ENCODE assay signal across 8 cellular contexts in the genomic region with DNA sequence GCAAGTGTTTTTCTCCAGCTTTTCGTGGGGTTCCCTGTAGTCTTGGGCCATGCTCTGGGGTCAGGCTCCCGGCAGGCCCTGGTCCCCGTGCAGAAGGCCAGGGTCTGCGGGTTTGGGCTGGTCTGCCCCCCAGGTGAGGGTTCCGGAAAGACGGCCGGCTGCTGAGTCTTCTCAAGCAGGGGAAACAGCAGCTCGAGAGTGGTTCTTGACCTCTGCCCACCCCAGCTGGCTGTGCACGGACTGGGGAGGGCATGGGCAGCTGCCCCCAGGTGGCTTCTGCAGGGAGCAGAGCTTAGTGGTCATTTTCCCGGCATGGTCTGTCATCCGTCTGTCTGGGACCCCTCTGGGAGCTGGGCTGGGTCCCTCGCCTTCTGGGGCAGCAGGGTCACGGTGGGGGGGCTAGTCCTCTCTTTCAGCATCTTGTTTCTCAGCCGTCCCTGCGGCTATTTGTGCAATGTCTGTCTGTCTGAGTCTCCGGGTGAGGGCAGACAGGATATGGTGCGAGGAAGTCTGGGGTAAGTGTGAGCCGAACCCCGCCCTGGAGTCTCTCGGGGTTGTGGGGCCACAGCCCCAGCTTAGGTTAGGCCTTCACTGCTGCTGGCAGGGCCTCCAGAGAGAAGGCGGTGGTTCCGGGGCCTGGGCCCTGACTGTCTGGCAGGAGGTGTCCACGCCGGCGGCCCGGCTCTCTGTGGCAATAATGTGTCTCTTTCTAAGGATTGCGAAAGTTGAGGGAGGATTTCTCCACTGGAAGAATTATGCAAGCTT. TPM values are rescaled to one million over a fixed set of nuclear protein-coding genes. Genes with fewer than 3 reads are reported as not detected.
DNase-seq lines count a peak whose midpoint lies in the region; ATAC-seq, FAIRE-seq and TF ChIP-seq lines count a peak whose summit lies in the region.

No MANE protein-coding gene starts in this region.

- peak overlapping the region; percentile 90 to 95 (median 94) for H3K27ac Mint-ChIP-seq in CD14-positive monocyte
- H3K27ac Mint-ChIP-seq in activated CD8-positive, alpha-beta memory T cell treated with anti-CD3 and anti-CD28 coated beads, Interleukin-2, amount 10 ng/mL, durations not matched to agents 7 days and 5 days: peak overlapping the region; percentile 90

- H3K27me3 ChIP-seq in endothelial cell of umbilical vein (ENCODE audit: control insufficient read depth in 2 of 2, insufficient read depth in 2 of 2, low read length in 2 of 2): no peaks in the 10 kb centered on the region
- no peaks in the 10 kb centered on the region for H3K27me3 ChIP-seq in muscle layer of duodenum (ENCODE audit: low read depth, low read length)
- H3K27me3 ChIP-seq in stomach: no peaks in the 10 kb centered on the region

- peak; percentile 80 for FAIRE-seq in endothelial cell of umbilical vein (lab: Jason Lieb, UNC)

- TF ChIP-seq CTCF in CD14-positive monocyte (IDR thresholded peaks at IDR 0.05) (no peak), endothelial cell of umbilical vein (IDR thresholded peaks at IDR 0.05; ENCODE audit: extremely low read depth in 1 of 2, insufficient read depth in 1 of 2, low read depth in 1 of 2, low read length in 2 of 2) (peak in 1 of 2 donors; percentile 9), stomach (IDR thresholded peaks at IDR 0.05) (no peak)

- dilution Hi-C loops in endothelial cell of umbilical vein (cut with MboI; ENCODE audit: extremely low pct_ligation_motif_present, low sequenced_read_pairs): no loop called here

- H3K79me2 ChIP-seq in endothelial cell of umbilical vein (ENCODE audit: control insufficient read depth, insufficient read depth, low read length): peaks cover 99% of the 10 kb centered on the region

- H3K9ac ChIP-seq in endothelial cell of umbilical vein (replicated peaks; ENCODE audit: extremely low read depth, insufficient read depth, low read length): peak overlapping the region; percentile 18

- ATAC-seq in activated CD8-positive, alpha-beta memory T cell treated with anti-CD3 and anti-CD28 coated beads, Interleukin-2, amount 10 ng/mL, durations not matched to agents 7 days and 5 days: peak; percentile 73

- CTCF ChIA-PET in activated CD8-positive, alpha-beta memory T cell treated with anti-CD3 and anti-CD28 coated beads, Interleukin-2, amount 10 ng/mL, durations not matched to agents 7 days and 5 days (lab: Charles Lee): interaction anchor here (0.6 to 4.0 kb wide), 12 partner anchors 22 to 1195 kb away, joined by 3 to 17 read pairs (median 7); a partner anchor contains a TSS
- CTCF ChIA-PET in endothelial cell of umbilical vein (lab: Charles Lee): interaction anchor here (0.6 to 5.4 kb wide), 10 partner anchors 12 to 148 kb away, joined by 3 to 51 read pairs (median 4); a partner anchor contains a TSS

- peaks cover 0 to 3% of the 10 kb centered on the region in 2 experiments for H3K36me3 ChIP-seq in endothelial cell of umbilical vein (ENCODE audit: control insufficient read depth in 2 of 2, extremely low read depth in 1 of 2, insufficient read depth in 2 of 2, low read length in 2 of 2)
- no peaks in the 10 kb centered on the region for H3K36me3 ChIP-seq in muscle layer of duodenum (ENCODE audit: control insufficient read depth in 1 of 2, insufficient read depth in 2 of 2, low read length in 2 of 2)
- no peaks in the 10 kb centered on the region for H3K36me3 ChIP-seq in stomach

- no peak overlapping the region for H2AFZ ChIP-seq in endothelial cell of umbilical vein (ENCODE audit: low read depth, low read length)

- H3K9me3 ChIP-seq in endothelial cell of umbilical vein (replicated peaks; ENCODE audit: control insufficient read depth, insufficient read depth, low read length) (no peaks in the 10 kb centered on the region), muscle layer of duodenum (ENCODE audit: control insufficient read depth in 1 of 2, low read length in 2 of 2) (no peaks in the 10 kb centered on the region), stomach (no peaks in the 10 kb centered on the region)

- POLR2A ChIA-PET in endothelial cell of umbilical vein (lab: Charles Lee): no interaction called here

- no peak for TF ChIP-seq RAD21 in Ishikawa (IDR thresholded peaks at IDR 0.05; ENCODE audit: low read depth)

- no peak for TF ChIP-seq POLR2A in endothelial cell of umbilical vein (IDR thresholded peaks at IDR 0.05; ENCODE audit: low read depth, low read length)
- no peak for TF ChIP-seq POLR2A in stomach (IDR thresholded peaks at IDR 0.05)

- H3K4me3 Mint-ChIP-seq in CD14-positive monocyte: peak overlapping the region; percentile 83 to 100
- peak overlapping the region; percentile 70 for H3K4me3 Mint-ChIP-seq in activated CD8-positive, alpha-beta memory T cell treated with anti-CD3 and anti-CD28 coated beads, Interleukin-2, amount 10 ng/mL, durations not matched to agents 7 days and 5 days

- TF ChIP-seq EP300 in Ishikawa (IDR thresholded peaks at IDR 0.05; ENCODE audit: borderline replicate concordance) (no peak), stomach (IDR thresholded peaks at IDR 0.05) (no peak)

- H3K27ac ChIP-seq in endothelial cell of umbilical vein (ENCODE audit: insufficient read depth, low read depth, low read length) (peak overlapping the region; percentile 46), muscle layer of duodenum (ENCODE audit: low read length) (peak overlapping the region; percentile 56), stomach (peak overlapping the region; percentile 67 to 92 (median 87))

- 11 to 32% (median 24%) methylated on average over 16 to 27 of the region's 27 CpGs for whole genome bisulfite sequencing in stomach, 5 donors

- peak; percentile 99 for DNase-seq in CD14-positive monocyte (ENCODE audit: low spot score)
- peak; percentile 91 for DNase-seq in activated CD8-positive, alpha-beta memory T cell treated with anti-CD3 and anti-CD28 coated beads, Interleukin-2, amount 10 ng/mL, durations not matched to agents 7 days and 5 days
- peak; percentile 47 for DNase-seq in endothelial cell of umbilical vein (ENCODE audit: low read depth, low spot score)
- peak; percentile 77 for DNase-seq in stomach
- DNase-seq in DMS79 (lab: John Stamatoyannopoulos, UW): no peak
- DNase-seq in NCI-H1417 treated with DMSO at 0.1 percent for 48 hours (lab: John Stamatoyannopoulos, UW): no peak

- intact Hi-C loops in CD14-positive monocyte (cut with micrococcal nuclease) (loop anchor here in 1 of 2 donors (2.0 kb wide), 2 partner anchors 21 to 67 kb away; no protein-coding TSS in a partner anchor), endothelial cell of umbilical vein (cut with micrococcal nuclease) (loop anchor here (1.0 to 2.0 kb wide), 2 partner anchors 29 to 147 kb away; no protein-coding TSS in a partner anchor), stomach (cut with DNase I; ENCODE audit: low total_unique reads) (no loop called here)

- H3K4me2 ChIP-seq in endothelial cell of umbilical vein (ENCODE audit: insufficient read depth, low read length): peak overlapping the region; percentile 62

- H3K4me3 ChIP-seq in endothelial cell of umbilical vein (replicated peaks in 1 of 3; ENCODE audit: insufficient read depth in 1 of 3, low read depth in 1 of 3, low read length in 3 of 3) (peak overlapping the region in 2 of 3 experiments; percentile 0 to 10), muscle layer of duodenum (ENCODE audit: low read depth in 1 of 2, low read length in 2 of 2) (peak overlapping the region; percentile 50 to 90), stomach (peak overlapping the region; percentile 12 to 71 (median 45))

- H3K36me3 Mint-ChIP-seq in CD14-positive monocyte: peaks cover 27 to 44% of the 10 kb centered on the region in 2 donors
- peaks cover 10% of the 10 kb centered on the region for H3K36me3 Mint-ChIP-seq in activated CD8-positive, alpha-beta memory T cell treated with anti-CD3 and anti-CD28 coated beads, Interleukin-2, amount 10 ng/mL, durations not matched to agents 7 days and 5 days

- peaks cover under 1 to 16% (median 2%) of the 10 kb centered on the region in 3 donors for H3K27me3 Mint-ChIP-seq in CD14-positive monocyte (ENCODE audit: low read depth in 3 of 3)
- H3K27me3 Mint-ChIP-seq in activated CD8-positive, alpha-beta memory T cell treated with anti-CD3 and anti-CD28 coated beads, Interleukin-2, amount 10 ng/mL, durations not matched to agents 7 days and 5 days: no peaks in the 10 kb centered on the region

- H3K4me1 ChIP-seq in endothelial cell of umbilical vein (ENCODE audit: control insufficient read depth, extremely low read depth, insufficient read depth, low read length): peaks cover 40% of the 10 kb centered on the region
- H3K4me1 ChIP-seq in muscle layer of duodenum (ENCODE audit: control insufficient read depth in 1 of 2, insufficient read depth in 2 of 2, low read length in 2 of 2): peaks cover 27 to 82% of the 10 kb centered on the region in 2 donors
- peaks cover 99 to 100% (median 100%) of the 10 kb centered on the region in 4 donors for H3K4me1 ChIP-seq in stomach

- no peaks in the 10 kb centered on the region for H3K9me1 ChIP-seq in endothelial cell of umbilical vein (replicated peaks; ENCODE audit: control insufficient read depth, extremely low read depth, insufficient read depth, low read length)

- H3K9me3 Mint-ChIP-seq in CD14-positive monocyte: peaks cover 0 to 5% (median 0%) of the 10 kb centered on the region in 7 donors
- H3K9me3 Mint-ChIP-seq in activated CD8-positive, alpha-beta memory T cell treated with anti-CD3 and anti-CD28 coated beads, Interleukin-2, amount 10 ng/mL, durations not matched to agents 7 days and 5 days (ENCODE audit: low read depth): no peaks in the 10 kb centered on the region

- no peaks in the 10 kb centered on the region for H4K20me1 ChIP-seq in endothelial cell of umbilical vein (replicated peaks; ENCODE audit: control insufficient read depth, extremely low read depth, insufficient read depth, low read length)

- BruUV-seq in endothelial cell of umbilical vein (replicated peaks; lab: Mats Ljungman, UMichigan): no TSS peak

- H3K4me1 Mint-ChIP-seq in CD14-positive monocyte: peaks cover 85% of the 10 kb centered on the region
- peaks cover 70% of the 10 kb centered on the region for H3K4me1 Mint-ChIP-seq in activated CD8-positive, alpha-beta memory T cell treated with anti-CD3 and anti-CD28 coated beads, Interleukin-2, amount 10 ng/mL, durations not matched to agents 7 days and 5 days

RNA-seq across cellular contexts. Expression of a gene that starts 6.1 kb away (rescaled TPM):
- polyA plus RNA-seq in CD14-positive monocyte (under 1 TPM; 0.20 to 0.25 TPM), endothelial cell of umbilical vein (9.0 and 11.6 TPM in 2 replicates), stomach (10 to 100 TPM in 2 of 3 donors, 1 to 10 TPM in 1; 7.4 to 14.8 (median 13.9) TPM)
- 10 to 100 TPM; 35.0 to 42.9 TPM for total RNA-seq in activated CD8-positive, alpha-beta memory T cell treated with anti-CD3 and anti-CD28 coated beads, Interleukin-2, amount 10 ng/mL, durations not matched to agents 7 days and 5 days
- total RNA-seq in endothelial cell of umbilical vein (76.0 and 80.3 TPM in 2 replicates), stomach (10 to 100 TPM; 18.7 to 84.0 (median 32.7) TPM)
- 12.3 and 15.5 TPM in 2 replicates for polyA plus RNA-seq in endothelial cell of umbilical vein (2011; cell fraction: cytosol; rRNA removed)
- 23.5 and 24.9 TPM in 2 replicates for polyA plus RNA-seq in endothelial cell of umbilical vein (2011; cell fraction: nucleus; rRNA removed)
- polyA plus RNA-seq in endothelial cell of umbilical vein (2012): 20.3 and 24.2 TPM in 2 replicates
- 10.8 and 14.2 TPM in 2 replicates for polyA minus RNA-seq in endothelial cell of umbilical vein
- polyA minus RNA-seq in endothelial cell of umbilical vein (2011; cell fraction: cytosol; rRNA and poly(A)+ RNA removed): 20.5 TPM
- 15.3 and 23.3 TPM in 2 replicates for polyA minus RNA-seq in endothelial cell of umbilical vein (2011; cell fraction: nucleus; rRNA and poly(A)+ RNA removed)

RNA-seq across cellular contexts. Expression of a gene that starts 39.6 kb away (rescaled TPM):
- polyA plus RNA-seq in CD14-positive monocyte: 10 to 100 TPM; 35.1 to 49.3 TPM
- total RNA-seq in activated CD8-positive, alpha-beta memory T cell treated with anti-CD3 and anti-CD28 coated beads, Interleukin-2, amount 10 ng/mL, durations not matched to agents 7 days and 5 days: 10 to 100 TPM; 52.5 to 55.7 TPM
- total RNA-seq in endothelial cell of umbilical vein: 62.6 and 69.8 TPM in 2 replicates
- 31.5 and 57.8 TPM in 2 replicates for polyA plus RNA-seq in endothelial cell of umbilical vein
- 12.5 and 21.8 TPM in 2 replicates for polyA plus RNA-seq in endothelial cell of umbilical vein (2011; cell fraction: cytosol; rRNA removed)
- 27.2 and 31.3 TPM in 2 replicates for polyA plus RNA-seq in endothelial cell of umbilical vein (2011; cell fraction: nucleus; rRNA removed)
- polyA plus RNA-seq in endothelial cell of umbilical vein (2012): 20.7 and 41.9 TPM in 2 replicates
- polyA minus RNA-seq in endothelial cell of umbilical vein: 6.2 and 8.0 TPM in 2 replicates
- 6.8 TPM for polyA minus RNA-seq in endothelial cell of umbilical vein (2011; cell fraction: cytosol; rRNA and poly(A)+ RNA removed)
- 4.2 and 8.6 TPM in 2 replicates for polyA minus RNA-seq in endothelial cell of umbilical vein (2011; cell fraction: nucleus; rRNA and poly(A)+ RNA removed)
- 100 to 1,000 TPM in 1 of 5 donors, 10 to 100 TPM in 3, 1 to 10 TPM in 1; 8.2 to 170 (median 25.8) TPM for total RNA-seq in stomach
- 100 to 1,000 TPM in 2 of 3 donors, 10 to 100 TPM in 1; 91.3 to 120 (median 101) TPM for polyA plus RNA-seq in stomach

Comparison
In these comparisons a context has a peak if more than half of its experiments do, and no peak if none do; other contexts are left out.
1. DNase-seq: peak in CD14-positive monocyte (single experiment), activated CD8-positive, alpha-beta memory T cell treated with anti-CD3 and anti-CD28 coated beads, Interleukin-2, amount 10 ng/mL, durations not matched to agents 7 days and 5 days (single experiment), endothelial cell of umbilical vein (single experiment) and stomach (single experiment); none in DMS79 (single experiment) and NCI-H1417 treated with DMSO at 0.1 percent for 48 hours (single experiment).
2. H3K4me3 ChIP-seq: peak in every context shown above with its lines; median percentile 70 in muscle layer of duodenum; 45 in stomach; 5 in endothelial cell of umbilical vein.
3. Peak in every context shown above with its lines, with median percentiles within 50 percentile points of each other: H3K27ac ChIP-seq.